ENCODE assay signal across 8 cellular contexts in genomic region chr1:69086148-69086547, GRCh38.
"Had no signal": no experiment of that assay in that cellular context is flagged by ENCODE, and none has a peak within 500 bp of the region (broad histone marks: within the 10 kb centered on the region; RNA-seq: fewer than 3 reads in every experiment).

No MANE protein-coding gene starts in this region.

- H3K4me2 ChIP-seq: GM23338 had no signal

- H3K27ac Mint-ChIP-seq: GM23338 had no signal

- ATAC-seq: GM23338, HCT116 had no signal

- H3K9ac ChIP-seq: GM23248 had no signal

- H2AFZ ChIP-seq: GM23248, GM23338 had no signal

- H3K4me3 ChIP-seq: GM23248, GM23338, HAP-1 had no signal

- H3K4me3 Mint-ChIP-seq: GM23338, H9 had no signal

- DNase-seq: GM23248, GOT3, H7, H9, HCEC 1CT had no signal

- H3K27ac ChIP-seq: GM23248 had no signal

- H3K36me3 ChIP-seq: HAP-1 had no signal
